8 cellular contexts compared by ENCODE assay signal in genomic region chr13:110715395-110716234, GRCh38.
DNase-seq lines count a peak whose midpoint lies in the region; ATAC-seq and FAIRE-seq lines count a peak whose summit lies in the region.

No MANE protein-coding gene starts in this region.

- peak; percentile 93 for FAIRE-seq in islet of Langerhans (lab: Jason Lieb, UNC)

- DNase-seq in AG20443 (ENCODE audit: low spot score) (peak; percentile 96), NCI-H345 treated with DMSO at 0.1 percent for 48 hours (lab: John Stamatoyannopoulos, UW; ENCODE audit: unreplicated experiment) (peak; percentile 98), cerebellar cortex (ENCODE audit: low spot score) (peak; percentile 100)
- peak; percentile 91 to 93 for DNase-seq in stimulated activated CD4-positive, alpha-beta T cell treated with anti-CD3 and anti-CD28 coated beads, Interleukin-12 subunit alpha, Interleukin-12 subunit beta, amount 100 ng/mL, for 24 hours (ENCODE audit: low read depth in 2 of 2)

- ATAC-seq in GM19035 (IDR thresholded peaks at IDR 0.05; ENCODE audit: unreplicated experiment) (peak; percentile 55), HG03354 (IDR thresholded peaks at IDR 0.05; ENCODE audit: poor library complexity, severe bottlenecking, unreplicated experiment) (peak; percentile 67)
- peak; percentile 75 to 76 for ATAC-seq in activated CD4-positive, CD25-positive, alpha-beta regulatory T cell treated with anti-CD3 and anti-CD28 coated beads, Interleukin-2, amount 50 U/mL, for 24 hours

Comparison
In these comparisons a context has a peak if more than half of its experiments do, and no peak if none do; other contexts are left out.
1. Peak in every context shown above with its lines: DNase-seq and ATAC-seq.